25 cellular contexts compared by ENCODE assay signal in the genomic region with DNA sequence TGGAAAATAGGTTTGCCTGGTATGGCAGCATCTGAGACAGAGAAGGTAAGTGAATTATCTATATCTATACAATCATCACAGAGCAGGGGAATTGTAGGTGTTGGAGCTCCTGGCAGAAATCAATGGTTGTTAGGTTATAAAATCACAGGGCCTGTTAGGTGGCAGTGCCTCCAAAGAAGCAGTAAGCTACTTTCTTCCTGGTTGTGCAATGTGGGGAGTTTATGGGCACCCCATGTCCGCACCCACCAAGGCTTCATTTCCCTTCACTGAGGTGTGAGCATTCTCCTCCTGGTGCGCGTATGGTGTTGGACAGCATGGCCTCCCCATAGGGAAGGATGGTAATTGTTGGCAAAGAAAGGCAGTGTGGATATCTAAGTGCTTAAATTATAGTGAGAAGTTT.
"Had no signal": no experiment of that assay in that cellular context is flagged by ENCODE, and none has a peak within 500 bp of the region (broad histone marks: within the 10 kb centered on the region; RNA-seq: fewer than 3 reads in every experiment).

No MANE protein-coding gene starts in this region.

- H3K4me3 Mint-ChIP-seq: dendritic cell treated with granulocyte-macrophage colony-stimulating factor and Interleukin-4, amounts not matched to agents 40 ng/mL and 50 ng/mL, for 4 days; effector memory CD8-positive, alpha-beta T cell; endodermal cell; mesothelial cell of epicardium had no signal

- H3K36me3 Mint-ChIP-seq: mesothelial cell of epicardium had no signal

- DNase-seq: colonic mucosa; cortex of kidney; effector CD8-positive, alpha-beta T cell; effector memory CD8-positive, alpha-beta T cell; endodermal cell; esophagus squamous epithelium; foreskin fibroblast; foreskin melanocyte; gastrocnemius medialis; glutamatergic neuron; head of caudate nucleus; heart right ventricle; hippocampal formation; left cardiac atrium; left lung; left ventricle myocardium superior; lower lobe of right lung; mesenchymal stem cell; mucosa of descending colon had no signal

- H3K27ac ChIP-seq: colonic mucosa, esophagus squamous epithelium, gastrocnemius medialis, heart right ventricle, left lung, lower lobe of right lung had no signal

- H3K9me3 Mint-ChIP-seq: dendritic cell treated with granulocyte-macrophage colony-stimulating factor and Interleukin-4, amounts not matched to agents 40 ng/mL and 50 ng/mL, for 4 days; endodermal cell; mesothelial cell of epicardium had no signal

- H3K27ac Mint-ChIP-seq: dendritic cell treated with granulocyte-macrophage colony-stimulating factor and Interleukin-4, amounts not matched to agents 40 ng/mL and 50 ng/mL, for 4 days; effector memory CD8-positive, alpha-beta T cell; mesothelial cell of epicardium had no signal

- FAIRE-seq: endometrium, endothelial cell of umbilical vein, islet of Langerhans, keratinocyte had no signal

- H3K27me3 Mint-ChIP-seq: dendritic cell treated with granulocyte-macrophage colony-stimulating factor and Interleukin-4, amounts not matched to agents 40 ng/mL and 50 ng/mL, for 4 days had no signal

- H3K36me3 ChIP-seq: colonic mucosa, esophagus squamous epithelium, gastrocnemius medialis, heart right ventricle, left lung, lower lobe of right lung had no signal

- H3K27me3 ChIP-seq: colonic mucosa, esophagus squamous epithelium, gastrocnemius medialis, heart right ventricle, left lung had no signal

- H3K4me1 ChIP-seq: colonic mucosa, gastrocnemius medialis, heart right ventricle, left lung, lower lobe of right lung had no signal

- H3K4me3 ChIP-seq: colonic mucosa, esophagus squamous epithelium, gastrocnemius medialis, heart right ventricle, left lung, lower lobe of right lung, mucosa of descending colon had no signal

- H3K9me3 ChIP-seq: colonic mucosa, esophagus squamous epithelium, gastrocnemius medialis, heart right ventricle, left lung, lower lobe of right lung, mucosa of descending colon had no signal
